ENCODE assay signal across 10 cellular contexts in the genomic region with DNA sequence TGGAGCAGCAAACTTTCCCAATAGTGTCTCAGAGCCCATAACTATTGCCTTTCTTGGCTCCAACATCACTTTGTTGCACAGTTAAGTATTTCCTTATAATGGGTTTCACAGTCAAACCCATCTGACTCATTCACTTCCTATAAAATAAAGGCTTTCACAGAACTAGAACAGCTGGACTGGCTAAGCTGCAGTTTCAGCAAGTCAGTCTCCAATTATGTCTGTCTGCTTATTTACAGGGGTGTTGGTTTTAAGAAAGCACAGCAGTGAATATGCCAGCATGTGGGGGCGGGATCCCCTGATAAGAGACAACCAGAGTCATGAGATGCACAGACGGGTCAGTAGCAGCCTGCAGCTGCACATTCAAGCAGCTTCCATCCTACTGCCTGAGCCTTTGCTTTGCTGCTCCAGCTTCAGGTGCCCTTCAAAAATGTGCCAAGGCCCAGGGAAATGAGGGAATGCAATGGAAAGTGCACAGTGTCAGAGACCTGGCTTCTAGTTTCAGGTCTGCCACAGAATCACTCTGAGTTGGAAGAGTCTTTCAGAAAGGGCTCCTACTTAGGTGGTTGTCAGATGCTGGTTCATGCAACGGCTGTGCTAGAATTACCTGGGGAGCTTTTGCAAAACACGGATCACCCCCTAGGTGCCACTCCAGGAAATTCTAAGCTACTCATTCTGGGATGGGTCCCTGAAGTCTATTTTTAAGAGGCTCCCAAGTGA. TPM values are rescaled to one million over a fixed set of nuclear protein-coding genes. Genes with fewer than 3 reads are reported as not detected.
A peak's percentile ranks its signal among the peaks of the same experiment; 100 is the strongest.
DNase-seq lines count a peak whose midpoint lies in the region; ATAC-seq, FAIRE-seq and TF ChIP-seq lines count a peak whose summit lies in the region.
"Had no signal": no experiment of that assay in that cellular context is flagged by ENCODE, and none has a peak within 500 bp of the region (broad histone marks: within the 10 kb centered on the region; RNA-seq: fewer than 3 reads in every experiment).

No MANE protein-coding gene starts in this region.

- TF ChIP-seq POLR2A in A549 (IDR thresholded peaks at IDR 0.05; ENCODE audit: low read length), result no peak

- no peaks in the 10 kb centered on the region for H3K9me3 ChIP-seq in A549
- H3K9me3 ChIP-seq in astrocyte (ENCODE audit: insufficient read depth, low read depth, low read length), result no peaks in the 10 kb centered on the region
- H3K9me3 ChIP-seq in OCI-LY7 (ENCODE audit: low read length), result no peaks in the 10 kb centered on the region
- no peaks in the 10 kb centered on the region for H3K9me3 ChIP-seq in endodermal cell (ENCODE audit: control insufficient read depth, low read length)

- H3K27me3 ChIP-seq in KMS-11 (ENCODE audit: insufficient read depth, low read depth) (no peaks in the 10 kb centered on the region), astrocyte (ENCODE audit: insufficient read depth, low read length) (no peaks in the 10 kb centered on the region), layer of hippocampus (ENCODE audit: control insufficient read depth, insufficient read depth, low read length) (no peaks in the 10 kb centered on the region), endodermal cell (ENCODE audit: control insufficient read depth, insufficient read depth, low read length, poor library complexity, severe bottlenecking) (no peaks in the 10 kb centered on the region)

- peak overlapping the region in 1 of 2 experiments; percentile 3; a peak in 1 of 6 replicates for H3K27ac ChIP-seq in A549
- no peak overlapping the region; the same call in 1 of the 2 replicates for H3K27ac ChIP-seq in KMS-11
- H3K27ac ChIP-seq in astrocyte (ENCODE audit: low read depth, low read length), result no peak overlapping the region
- peak overlapping the region; percentile 12 for H3K27ac ChIP-seq in layer of hippocampus (ENCODE audit: low read depth, low read length)
- H3K27ac ChIP-seq in OCI-LY7 (ENCODE audit: low read depth, low read length, poor library complexity, severe bottlenecking), result no peak overlapping the region
- H3K27ac ChIP-seq in endodermal cell (ENCODE audit: low read depth, low read length), result no peak overlapping the region

- no peak for DNase-seq in A549 (ENCODE audit: low read depth in 1 of 2, low spot score in 1 of 2)
- DNase-seq in astrocyte (ENCODE audit: low read depth), result peak; percentile 93
- DNase-seq in OCI-LY7 (ENCODE audit: low spot score), result no peak
- no peak for DNase-seq in endodermal cell
- DNase-seq in NAMALWA (ENCODE audit: low spot score), result no peak

- H4K20me1 ChIP-seq in KMS-11 (ENCODE audit: insufficient read depth) (no peaks in the 10 kb centered on the region), astrocyte (ENCODE audit: insufficient read depth, low read length) (peaks cover 8% of the 10 kb centered on the region), OCI-LY7 (ENCODE audit: insufficient read depth, low read length) (no peaks in the 10 kb centered on the region)

- POLR2A ChIA-PET in A549 (lab: Yijun Ruan, JAX), result interaction anchor here (1.1 to 1.2 kb wide), 2 partner anchors 24 to 25 kb away, joined by 3 to 4 read pairs; no protein-coding TSS in a partner anchor
- POLR2A ChIA-PET in OCI-LY7 (lab: Charles Lee), result interaction anchor here (0.6 to 1.2 kb wide), 4 partner anchors 14 to 117 kb away, joined by 3 to 12 read pairs (median 4); no protein-coding TSS in a partner anchor

- H3K36me3 ChIP-seq in KMS-11 (ENCODE audit: insufficient read depth) (no peaks in the 10 kb centered on the region), astrocyte (ENCODE audit: insufficient read depth, low read length) (peaks cover 19% of the 10 kb centered on the region), OCI-LY7 (ENCODE audit: insufficient read depth, low read length) (peaks cover 97% of the 10 kb centered on the region), endodermal cell (ENCODE audit: control insufficient read depth, insufficient read depth, low read length) (peaks cover 95% of the 10 kb centered on the region)

- H3K27ac Mint-ChIP-seq in astrocyte (ENCODE audit: unreplicated experiment), result peak overlapping the region; percentile 83
- H3K27ac Mint-ChIP-seq in endodermal cell, result no peak overlapping the region

- peaks cover 29% of the 10 kb centered on the region for H3K36me3 Mint-ChIP-seq in astrocyte (ENCODE audit: low read depth, unreplicated experiment)
- peaks cover 69% of the 10 kb centered on the region for H3K36me3 Mint-ChIP-seq in endodermal cell (ENCODE audit: low read depth)

- H3K27me3 Mint-ChIP-seq in astrocyte (ENCODE audit: low read depth, unreplicated experiment), result no peaks in the 10 kb centered on the region
- no peaks in the 10 kb centered on the region for H3K27me3 Mint-ChIP-seq in endodermal cell (ENCODE audit: insufficient read depth)

- H3K4me1 Mint-ChIP-seq in astrocyte (ENCODE audit: low read depth, unreplicated experiment) (peaks cover 17% of the 10 kb centered on the region), endodermal cell (no peaks in the 10 kb centered on the region)

- intact Hi-C loops in OCI-LY7 (cut with micrococcal nuclease; ENCODE audit: unreplicated experiment), result no loop called here

- FAIRE-seq in A549 (lab: Jason Lieb, UNC) (no peak), astrocyte (lab: Jason Lieb, UNC) (no peak)
- FAIRE-seq: endometrium had no signal

- BruUV-seq in OCI-LY7 (replicated peaks; lab: Mats Ljungman, UMichigan), result no TSS peak

- no peaks in the 10 kb centered on the region for H3K9me3 Mint-ChIP-seq in astrocyte (ENCODE audit: unreplicated experiment)
- no peaks in the 10 kb centered on the region for H3K9me3 Mint-ChIP-seq in endodermal cell

- no peak for TF ChIP-seq RAD21 in A549 (conservative IDR thresholded peaks at IDR 0.05 in 1 of 2, IDR thresholded peaks at IDR 0.05 in 1 of 2)

- no peak for TF ChIP-seq EP300 in A549 (IDR thresholded peaks at IDR 0.05)

- H3K9me2 ChIP-seq in OCI-LY7 (ENCODE audit: insufficient read depth, low read length), result no peaks in the 10 kb centered on the region

- H3K79me2 ChIP-seq in KMS-11 (ENCODE audit: insufficient read depth, low read depth), result no peaks in the 10 kb centered on the region
- no peaks in the 10 kb centered on the region for H3K79me2 ChIP-seq in astrocyte (ENCODE audit: insufficient read depth, low read length)
- no peaks in the 10 kb centered on the region for H3K79me2 ChIP-seq in OCI-LY7 (ENCODE audit: insufficient read depth, low read depth, low read length)

- 0 out of 3 replicates have a peak overlapping the region, but pooled peaks have one; percentile 1 for H3K4me2 ChIP-seq in A549
- H3K4me2 ChIP-seq in KMS-11, result peak overlapping the region; percentile 46; the same call in 1 of the 2 replicates
- peak overlapping the region; percentile 18 for H3K4me2 ChIP-seq in astrocyte (ENCODE audit: low read length)
- H3K4me2 ChIP-seq in OCI-LY7 (ENCODE audit: low read length), result no peak overlapping the region

- H2AFZ ChIP-seq in KMS-11 (ENCODE audit: low read depth) (no peak overlapping the region), astrocyte (ENCODE audit: low read depth, low read length) (no peak overlapping the region), OCI-LY7 (ENCODE audit: low read length) (no peak overlapping the region)

- 0 out of 6 replicates have a peak, but pooled peaks of 1 of the 2 experiments have one; percentile 18 for ATAC-seq in A549
- ATAC-seq in GM21447 (IDR thresholded peaks at IDR 0.05; ENCODE audit: unreplicated experiment), result no peak

- H3K4me3 ChIP-seq in A549 (no peak overlapping the region), KMS-11 (IDR thresholded peaks at IDR 0.05; ENCODE audit: insufficient read depth, low read depth, low read length) (no peak overlapping the region), astrocyte (ENCODE audit: insufficient read depth, low read depth, low read length) (no peak overlapping the region), OCI-LY7 (ENCODE audit: low read depth, low read length, poor library complexity, severe bottlenecking) (no peak overlapping the region), endodermal cell (ENCODE audit: low read length) (no peak overlapping the region)

- no peak overlapping the region for H3K4me3 Mint-ChIP-seq in astrocyte (ENCODE audit: unreplicated experiment)
- no peak overlapping the region for H3K4me3 Mint-ChIP-seq in endodermal cell

- WGBS in A549 (ENCODE audit: missing lambda C conversion rate), result 59% methylated on average over 3 of the region's 4 CpGs
- WGBS in endodermal cell (ENCODE audit: insufficient coverage in 1 of 2, insufficient read length in 1 of 2), 2 experiments, result 93 to 96% methylated on average over 3 to 4 of the region's 4 CpGs

- H3K9ac ChIP-seq in KMS-11, result no peak overlapping the region
- H3K9ac ChIP-seq in astrocyte (ENCODE audit: low read length), result no peak overlapping the region
- H3K9ac ChIP-seq in endodermal cell (ENCODE audit: extremely low read depth, low read length, poor library complexity, severe bottlenecking), result no peak overlapping the region

- peaks cover 38% of the 10 kb centered on the region for H3K4me1 ChIP-seq in A549
- peaks cover 35% of the 10 kb centered on the region for H3K4me1 ChIP-seq in KMS-11 (ENCODE audit: low read depth, poor library complexity, severe bottlenecking)
- peaks cover 8% of the 10 kb centered on the region for H3K4me1 ChIP-seq in astrocyte (ENCODE audit: insufficient read depth, low read length)
- no peaks in the 10 kb centered on the region for H3K4me1 ChIP-seq in OCI-LY7 (ENCODE audit: insufficient read depth, low read length, poor library complexity, severe bottlenecking)
- no peaks in the 10 kb centered on the region for H3K4me1 ChIP-seq in endodermal cell (ENCODE audit: control insufficient read depth, insufficient read depth, low read length)

- TF ChIP-seq CTCF in A549 (IDR thresholded peaks at IDR 0.05), result no peak
- no peak for TF ChIP-seq CTCF in KMS-11 (conservative IDR thresholded peaks at IDR 0.05; ENCODE audit: low read depth, low read length)
- TF ChIP-seq CTCF in astrocyte (IDR thresholded peaks at IDR 0.05; ENCODE audit: insufficient read depth, low read depth, low read length), result no peak
- TF ChIP-seq CTCF in OCI-LY7 (conservative IDR thresholded peaks at IDR 0.05; ENCODE audit: low read length), result no peak
- TF ChIP-seq CTCF in endodermal cell (conservative IDR thresholded peaks at IDR 0.05), result no peak

- CTCF ChIA-PET in A549 (lab: Yijun Ruan, JAX), result interaction anchor here (0.8 to 4.7 kb wide), 6 partner anchors 22 to 674 kb away, joined by 3 to 21 read pairs (median 3); partner anchors contain the start of gene RNF19B
- CTCF ChIA-PET in OCI-LY7 (lab: Charles Lee; ENCODE audit: unreplicated experiment), result interaction anchor here (0.5 kb wide), 1 partner anchor 94 kb away, joined by 3 read pairs; no protein-coding TSS in a partner anchor

RNA-seq across cellular contexts. Expression of gene RNF19B, which starts 24.8 kb away (rescaled TPM):
- 21.7 and 22.6 TPM in 2 replicates for polyA plus RNA-seq in A549 (2011; rRNA removed)
- 14.8 and 16.8 TPM in 2 replicates for polyA plus RNA-seq in A549 (2012; cell fraction: cytosol; rRNA removed)
- polyA plus RNA-seq in A549 (2012; cell fraction: nucleus; rRNA removed), result 9.5 and 10.9 TPM in 2 replicates
- polyA plus RNA-seq in A549 (2017; fragmentation: RNase III; extraction: RNeasy Plus Mini Kit Qiagen cat#74134 plus additional on column Dnase treatment), result 9.8 to 10.0 TPM (median 9.9 TPM) in 3 replicates
- polyA minus RNA-seq in A549 (2011; rRNA and poly(A)+ RNA removed), result 25.3 and 32.3 TPM in 2 replicates
- total RNA-seq in astrocyte, result 25.8 and 29.7 TPM in 2 replicates
- 21.1 and 23.0 TPM in 2 replicates for total RNA-seq in OCI-LY7 (2014; rRNA removed; shearing (Covaris generic))
- 33.6 and 36.8 TPM in 2 replicates for total RNA-seq in OCI-LY7 (2022)
- 10 to 100 TPM; 17.8 TPM for total RNA-seq in endodermal cell
- 13.1 TPM for polyA plus RNA-seq in endodermal cell (2013, experiment 1 of 2)
- 12.7 TPM for polyA plus RNA-seq in endodermal cell (2013, experiment 2 of 2)

RNA-seq across cellular contexts. Expression of gene TMEM54, which starts 38.6 kb away (rescaled TPM):
- 22.1 and 32.6 TPM in 2 replicates for polyA plus RNA-seq in A549 (2011; rRNA removed)
- polyA plus RNA-seq in A549 (2012; cell fraction: cytosol; rRNA removed), result 86.4 and 112 TPM in 2 replicates
- 63.8 and 84.9 TPM in 2 replicates for polyA plus RNA-seq in A549 (2012; cell fraction: nucleus; rRNA removed)
- 26.4 to 31.8 TPM (median 29.7 TPM) in 3 replicates for polyA plus RNA-seq in A549 (2017; fragmentation: RNase III; extraction: RNeasy Plus Mini Kit Qiagen cat#74134 plus additional on column Dnase treatment)
- 18.9 and 31.1 TPM in 2 replicates for polyA minus RNA-seq in A549 (2011; rRNA and poly(A)+ RNA removed)
- total RNA-seq in astrocyte, result 8.0 and 9.3 TPM in 2 replicates
- 2.2 and 3.1 TPM in 2 replicates for total RNA-seq in OCI-LY7 (2014; rRNA removed; shearing (Covaris generic))
- 0.93 and 1.7 TPM in 2 replicates for total RNA-seq in OCI-LY7 (2022)
- total RNA-seq in endodermal cell, result 10 to 100 TPM in 1 of 2 donors, 1 to 10 TPM in 1; 8.6 to 12.3 TPM
- polyA plus RNA-seq in endodermal cell (2013, experiment 1 of 2), result 5.8 TPM
- polyA plus RNA-seq in endodermal cell (2013, experiment 2 of 2), result 5.7 TPM

RNA-seq across cellular contexts. Expression of gene HPCA, which starts 53.5 kb away (rescaled TPM):
- polyA plus RNA-seq in A549 (2011; rRNA removed) (0.08 and 0.34 TPM in 2 replicates), A549 (2017; fragmentation: RNase III; extraction: RNeasy Plus Mini Kit Qiagen cat#74134 plus additional on column Dnase treatment) (0.21 to 0.65 TPM (median 0.30 TPM) in 3 replicates)
- polyA plus RNA-seq in A549 (2012; cell fraction: cytosol; rRNA removed), result 0.08 and 0.13 TPM in 2 replicates
- 0.13 and 0.20 TPM in 2 replicates for polyA plus RNA-seq in A549 (2012; cell fraction: nucleus; rRNA removed)
- polyA minus RNA-seq in A549 (2011; rRNA and poly(A)+ RNA removed), result not detected in 2 replicates
- total RNA-seq in astrocyte (not detected in 2 replicates), OCI-LY7 (2022) (0.36 and 1.2 TPM in 2 replicates), endodermal cell (1 to 10 TPM in 1 of 2 donors, not detected in 1; 1.2 TPM)
- total RNA-seq in OCI-LY7 (2014; rRNA removed; shearing (Covaris generic)), result 3.3 and 4.2 TPM in 2 replicates
- 2.5 TPM for polyA plus RNA-seq in endodermal cell (2013, experiment 1 of 2)
- 1.2 TPM for polyA plus RNA-seq in endodermal cell (2013, experiment 2 of 2)
- total RNA-seq: NCI-H460 had no signal
